ENCODE assay signal across 9 cellular contexts in the genomic region with DNA sequence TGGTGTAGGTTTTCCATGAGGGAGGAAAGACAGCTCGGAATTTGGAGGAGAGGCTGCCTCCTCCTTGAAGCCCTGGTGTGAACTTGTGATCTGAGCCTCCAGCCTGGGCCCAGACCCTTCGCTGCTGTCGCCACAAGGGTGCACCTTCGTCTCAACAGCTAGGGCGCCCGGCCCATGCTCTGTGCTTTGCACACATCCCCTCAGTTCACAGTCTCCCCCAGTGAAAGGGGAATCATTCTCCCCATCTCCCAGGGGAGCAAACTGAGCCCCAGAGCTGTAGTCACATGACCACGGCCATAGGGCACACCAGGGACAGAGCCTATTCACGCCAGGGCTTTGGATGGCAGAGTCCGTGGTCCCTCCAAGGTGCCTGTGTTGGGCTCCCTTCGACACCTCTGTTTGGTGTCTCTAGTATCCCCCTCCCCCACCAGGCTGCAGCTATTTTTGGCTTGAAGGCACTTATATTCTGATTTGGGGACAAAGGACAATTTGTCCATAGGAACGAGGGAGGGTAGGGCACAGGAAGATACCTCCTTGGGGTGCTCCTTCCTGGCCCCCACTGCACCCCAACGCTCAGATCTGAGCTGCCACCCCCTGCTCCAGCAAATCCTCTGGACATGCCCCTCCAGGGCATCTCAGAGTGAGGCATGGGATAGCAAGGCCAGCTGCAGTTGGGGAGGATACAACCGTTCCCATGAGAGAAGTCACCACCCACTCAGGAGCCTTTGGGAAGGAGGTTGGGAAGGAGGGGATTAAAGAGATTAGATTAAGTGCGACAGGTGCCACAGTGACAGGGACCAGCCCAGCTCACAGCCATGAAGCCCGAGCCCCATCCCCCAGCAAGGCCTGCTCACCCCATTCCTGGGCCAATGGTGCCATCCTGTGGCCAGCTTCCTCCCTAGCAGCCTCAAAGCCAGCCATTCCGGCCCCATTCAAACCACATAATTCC. TPM values are rescaled to one million over a fixed set of nuclear protein-coding genes. Genes with fewer than 3 reads are reported as not detected.
DNase-seq lines count a peak whose midpoint lies in the region; ATAC-seq, FAIRE-seq and TF ChIP-seq lines count a peak whose summit lies in the region.
"Had no signal": no experiment of that assay in that cellular context is flagged by ENCODE, and none has a peak within 500 bp of the region (broad histone marks: within the 10 kb centered on the region; RNA-seq: fewer than 3 reads in every experiment).

No MANE protein-coding gene starts in this region.

- no peak for TF ChIP-seq POLR2A in HepG2 (IDR thresholded peaks at IDR 0.05; ENCODE audit: insufficient read depth in 1 of 2, low read depth in 2 of 2, low read length in 2 of 2)

- intact Hi-C loops in HepG2 (cut with micrococcal nuclease; ENCODE audit: unreplicated experiment) = loop anchor here (5.0 to 10.0 kb wide), 2 partner anchors 915 to 1473 kb away; partner anchors contain the start of genes MECR and PTPRU

- no peaks in the 10 kb centered on the region for H3K9me3 ChIP-seq in HepG2 (ENCODE audit: low read length)

- in situ Hi-C loops in HepG2 (cut with HindIII; ENCODE audit: extremely low pct_ligation_motif_present, low pct_unique_long_range_greater_than_20kb) = loop anchor here (10.0 kb wide), 2 partner anchors 303 to 913 kb away; no protein-coding TSS in a partner anchor

- H3K27me3 ChIP-seq in HepG2 (ENCODE audit: control insufficient read depth in 1 of 2, insufficient read depth in 2 of 2, low read length in 2 of 2) = peaks cover 1 to 15% of the 10 kb centered on the region in 2 experiments; a peak in 2 of 5 replicates

- H3K27ac ChIP-seq in coronary artery = no peak overlapping the region
- no peak overlapping the region for H3K27ac ChIP-seq in HepG2 (ENCODE audit: extremely low read length, insufficient read depth, low read length)

- CTCF ChIA-PET in HepG2 (lab: Yijun Ruan, JAX; ENCODE audit: low intra/inter-chr PET ratio, low total read pairs) = interaction anchor here (1.4 kb wide), 1 partner anchor 1328 kb away, joined by 6 read pairs; no protein-coding TSS in a partner anchor

- peak; percentile 90 for ATAC-seq in HepG2

- H3K9ac ChIP-seq in HepG2 (ENCODE audit: insufficient read depth, low read depth, low read length) = no peak overlapping the region

- H4K20me1 ChIP-seq in HepG2 (ENCODE audit: insufficient read depth, low read length) = no peaks in the 10 kb centered on the region

- H3K4me3 ChIP-seq in coronary artery (no peak overlapping the region), HepG2 (replicated peaks in 1 of 3; ENCODE audit: insufficient read depth in 1 of 3, low read depth in 2 of 3, low read length in 3 of 3) (no peak overlapping the region)
- H3K4me3 ChIP-seq: skin epidermis had no signal

- no peak overlapping the region for H2AFZ ChIP-seq in HepG2 (ENCODE audit: low read length)

- no peaks in the 10 kb centered on the region for H3K36me3 ChIP-seq in HepG2 (replicated peaks in 1 of 2; ENCODE audit: control insufficient read depth in 1 of 2, insufficient read depth in 2 of 2, low read length in 2 of 2)

- H3K4me2 ChIP-seq in HepG2 (ENCODE audit: low read depth, low read length) = no peak overlapping the region

- no peaks in the 10 kb centered on the region for H3K79me2 ChIP-seq in HepG2 (ENCODE audit: insufficient read depth, low read length)

- FAIRE-seq in HepG2 (lab: Jason Lieb, UNC) = peak; percentile 79

- TF ChIP-seq EP300 in HepG2 (IDR thresholded peaks at IDR 0.05; ENCODE audit: low read depth in 2 of 2, low read length in 2 of 2) (no peak), HepG2 (CRISPR knock-in tag; IDR thresholded peaks at IDR 0.05; ENCODE audit: borderline replicate concordance) (no peak)

- DNase-seq in AG09319 (ENCODE audit: extremely low read depth, low read depth) (no peak), GM20000 (ENCODE audit: low spot score) (peak; percentile 76), NCI-H226 (peak; percentile 26), coronary artery (ENCODE audit: low spot score) (no peak), HepG2 (ENCODE audit: low spot score) (peak; percentile 38), GOT3 (lab: John Stamatoyannopoulos, UW) (no peak)
- peak; percentile 51 to 68 for DNase-seq in activated CD4-positive, alpha-beta T cell treated with anti-CD3 and anti-CD28 coated beads for 4 hours
- DNase-seq in stimulated activated CD4-positive, alpha-beta T cell treated with anti-CD3 and anti-CD28 coated beads, TNF-alpha, amount 100 ng/mL, for 4 hours (ENCODE audit: low read depth in 3 of 3) = peak in 2 of 3 experiments; percentile 23 to 27

- peak; percentile 96 for TF ChIP-seq RAD21 in HepG2 (CRISPR knock-in tag; IDR thresholded peaks at IDR 0.05)

- TF ChIP-seq CTCF in AG09319 (IDR thresholded peaks at IDR 0.05; ENCODE audit: low read depth, low read length) (peak; percentile 89), GM20000 (IDR thresholded peaks at IDR 0.05; ENCODE audit: extremely low read depth, missing control alignments) (peak; percentile 79), coronary artery (IDR thresholded peaks at IDR 0.05) (peak; percentile 62), HepG2 (CRISPR knock-in tag; IDR thresholded peaks at IDR 0.05) (peak; percentile 94)

- no TSS peak for BruUV-seq in HepG2 (replicated peaks; lab: Mats Ljungman, UMichigan)

- POLR2A ChIA-PET in HepG2 (lab: Yijun Ruan, JAX) = no interaction called here

- H3K4me1 ChIP-seq in HepG2 (ENCODE audit: insufficient read depth, low read length) = no peaks in the 10 kb centered on the region

- 0% methylated on average over 7 of the region's 16 CpGs for WGBS in HepG2 (ENCODE audit: low lambda C conversion rate)

TF ChIP-seq in HepG2, 621 proteins besides CTCF, POLR2A, EP300 and RAD21 (continues in another document):
- no peak for TF ChIP-seq HOXA5 (CRISPR knock-in tag; IDR thresholded peaks at IDR 0.05)

RNA-seq across cellular contexts. Expression of gene MATN1, which starts 15.7 kb away (rescaled TPM):
- 0.04 TPM in 1 of 2 replicates, not detected in the other for total RNA-seq in HepG2 (2016; rRNA removed; fragmentation: Illumina TruSeq; extraction: Trizol)
- total RNA-seq in HepG2 (2016; cell fraction: cytosol; rRNA removed; fragmentation: Illumina TruSeq; extraction: Trizol; ENCODE audit: low read depth) = not detected in 2 replicates
- not detected in 2 replicates for total RNA-seq in HepG2 (2016; cell fraction: insoluble cytoplasmic fraction; rRNA removed; fragmentation: Illumina TruSeq; extraction: Trizol)
- total RNA-seq in HepG2 (2016; cell fraction: membrane; rRNA removed; fragmentation: Illumina TruSeq; extraction: Trizol) = not detected in 2 replicates
- not detected in 2 replicates for total RNA-seq in HepG2 (2016; cell fraction: nucleus; rRNA removed; fragmentation: Illumina TruSeq; extraction: Trizol)
- polyA plus RNA-seq in HepG2 (2011; rRNA removed) = 0.03 and 0.05 TPM in 2 replicates
- 0.11 TPM in 1 of 2 replicates, not detected in the other for polyA plus RNA-seq in HepG2 (2011; cell fraction: cytosol; rRNA removed)
- polyA plus RNA-seq in HepG2 (2011; cell fraction: nucleus; rRNA removed) = 0.66 and 0.77 TPM in 2 replicates
- polyA plus RNA-seq in HepG2 (2012) = 0.05 TPM in 1 of 2 replicates, not detected in the other
- polyA plus RNA-seq in HepG2 (2016; cell fraction: cytosol; fragmentation: Illumina TruSeq; extraction: Trizol; ENCODE audit: low read depth) = not detected in 2 replicates
- polyA plus RNA-seq in HepG2 (2016; cell fraction: insoluble cytoplasmic fraction; fragmentation: Illumina TruSeq; extraction: Trizol; ENCODE audit: low read depth) = not detected in 2 replicates
- polyA plus RNA-seq in HepG2 (2016; cell fraction: membrane; fragmentation: Illumina TruSeq; extraction: Trizol; ENCODE audit: low read depth) = not detected in 2 replicates
- polyA plus RNA-seq in HepG2 (2016; cell fraction: nucleus; fragmentation: Illumina TruSeq; extraction: Trizol; ENCODE audit: insufficient read depth, low read depth) = 0.26 TPM in 1 of 2 replicates, not detected in the other
- 0.12 TPM in 1 of 2 replicates, not detected in the other for polyA minus RNA-seq in HepG2 (2011; rRNA and poly(A)+ RNA removed; ENCODE audit: low replicate concordance)
- polyA minus RNA-seq in HepG2 (2011; cell fraction: cytosol; rRNA and poly(A)+ RNA removed) = not detected in 2 replicates
- 0.12 and 0.26 TPM in 2 replicates for polyA minus RNA-seq in HepG2 (2011; cell fraction: nucleus; rRNA and poly(A)+ RNA removed)

RNA-seq across cellular contexts. Expression of gene LAPTM5, which starts 49.9 kb away (rescaled TPM):
- 0.34 and 0.86 TPM in 2 replicates for total RNA-seq in HepG2 (2016; rRNA removed; fragmentation: Illumina TruSeq; extraction: Trizol)
- 0.18 and 0.30 TPM in 2 replicates for total RNA-seq in HepG2 (2016; cell fraction: cytosol; rRNA removed; fragmentation: Illumina TruSeq; extraction: Trizol; ENCODE audit: low read depth)
- total RNA-seq in HepG2 (2016; cell fraction: insoluble cytoplasmic fraction; rRNA removed; fragmentation: Illumina TruSeq; extraction: Trizol) = 0.18 and 0.45 TPM in 2 replicates
- 0.48 and 0.56 TPM in 2 replicates for total RNA-seq in HepG2 (2016; cell fraction: membrane; rRNA removed; fragmentation: Illumina TruSeq; extraction: Trizol)
- 0.34 and 0.53 TPM in 2 replicates for total RNA-seq in HepG2 (2016; cell fraction: nucleus; rRNA removed; fragmentation: Illumina TruSeq; extraction: Trizol)
- polyA plus RNA-seq in HepG2 (2011; rRNA removed) = 0.41 and 0.76 TPM in 2 replicates
- polyA plus RNA-seq in HepG2 (2011; cell fraction: cytosol; rRNA removed) = 0.64 and 0.79 TPM in 2 replicates
- polyA plus RNA-seq in HepG2 (2011; cell fraction: nucleus; rRNA removed) = 0.59 and 0.61 TPM in 2 replicates
- 0.19 and 0.38 TPM in 2 replicates for polyA plus RNA-seq in HepG2 (2012)
- polyA plus RNA-seq in HepG2 (2016; cell fraction: cytosol; fragmentation: Illumina TruSeq; extraction: Trizol; ENCODE audit: low read depth) = 0.33 and 0.38 TPM in 2 replicates
- 0.57 and 0.76 TPM in 2 replicates for polyA plus RNA-seq in HepG2 (2016; cell fraction: insoluble cytoplasmic fraction; fragmentation: Illumina TruSeq; extraction: Trizol; ENCODE audit: low read depth)
- polyA plus RNA-seq in HepG2 (2016; cell fraction: membrane; fragmentation: Illumina TruSeq; extraction: Trizol; ENCODE audit: low read depth) = 0.54 and 0.79 TPM in 2 replicates
- 1.1 TPM in 2 replicates for polyA plus RNA-seq in HepG2 (2016; cell fraction: nucleus; fragmentation: Illumina TruSeq; extraction: Trizol; ENCODE audit: insufficient read depth, low read depth)
- 2.1 and 4.6 TPM in 2 replicates for polyA minus RNA-seq in HepG2 (2011; rRNA and poly(A)+ RNA removed; ENCODE audit: low replicate concordance)
- polyA minus RNA-seq in HepG2 (2011; cell fraction: cytosol; rRNA and poly(A)+ RNA removed) = 0.59 TPM in 1 of 2 replicates, not detected in the other
- polyA minus RNA-seq in HepG2 (2011; cell fraction: nucleus; rRNA and poly(A)+ RNA removed) = not detected in 2 replicates

Comparison
In these comparisons a context has a peak if more than half of its experiments do, and no peak if none do; other contexts are left out.
1. DNase-seq: peak in GM20000 (single experiment), NCI-H226 (single experiment), activated CD4-positive, alpha-beta T cell treated with anti-CD3 and anti-CD28 coated beads for 4 hours (2 of 2), HepG2 (single experiment) and stimulated activated CD4-positive, alpha-beta T cell treated with anti-CD3 and anti-CD28 coated beads, TNF-alpha, amount 100 ng/mL, for 4 hours (2 of 3); none in AG09319 (single experiment), coronary artery (single experiment) and GOT3 (single experiment).
2. Peak in every context shown above with its lines, with median percentiles within 50 percentile points of each other: CTCF ChIP-seq.